In the genomic region with DNA sequence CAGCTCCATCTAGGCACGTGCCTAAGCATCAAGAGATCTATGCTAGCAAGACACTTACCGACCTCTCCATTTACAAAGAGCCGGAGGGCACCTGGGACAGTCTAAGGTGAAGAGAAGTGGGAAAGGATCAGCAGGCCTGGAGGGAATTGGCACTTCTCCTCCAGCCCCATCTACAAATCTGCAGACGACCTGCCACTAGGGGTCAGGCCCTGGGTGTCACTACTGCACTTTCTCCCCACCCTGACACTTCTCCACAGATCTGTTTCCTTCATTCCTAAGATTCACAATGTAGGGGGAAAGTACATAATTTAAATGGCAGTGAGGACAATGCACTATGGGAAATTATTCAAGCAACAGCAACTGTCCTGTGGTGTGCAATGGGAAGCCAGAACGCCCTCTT, we compare ENCODE assay signal across 1 cellular context.
TF ChIP-seq lines count a peak whose summit lies in the region.

No MANE protein-coding gene starts in this region.

TF ChIP-seq in HCT116, 20 proteins besides CTCF, POLR2A, EP300 and RAD21:
- TF ChIP-seq, protein P1, sequence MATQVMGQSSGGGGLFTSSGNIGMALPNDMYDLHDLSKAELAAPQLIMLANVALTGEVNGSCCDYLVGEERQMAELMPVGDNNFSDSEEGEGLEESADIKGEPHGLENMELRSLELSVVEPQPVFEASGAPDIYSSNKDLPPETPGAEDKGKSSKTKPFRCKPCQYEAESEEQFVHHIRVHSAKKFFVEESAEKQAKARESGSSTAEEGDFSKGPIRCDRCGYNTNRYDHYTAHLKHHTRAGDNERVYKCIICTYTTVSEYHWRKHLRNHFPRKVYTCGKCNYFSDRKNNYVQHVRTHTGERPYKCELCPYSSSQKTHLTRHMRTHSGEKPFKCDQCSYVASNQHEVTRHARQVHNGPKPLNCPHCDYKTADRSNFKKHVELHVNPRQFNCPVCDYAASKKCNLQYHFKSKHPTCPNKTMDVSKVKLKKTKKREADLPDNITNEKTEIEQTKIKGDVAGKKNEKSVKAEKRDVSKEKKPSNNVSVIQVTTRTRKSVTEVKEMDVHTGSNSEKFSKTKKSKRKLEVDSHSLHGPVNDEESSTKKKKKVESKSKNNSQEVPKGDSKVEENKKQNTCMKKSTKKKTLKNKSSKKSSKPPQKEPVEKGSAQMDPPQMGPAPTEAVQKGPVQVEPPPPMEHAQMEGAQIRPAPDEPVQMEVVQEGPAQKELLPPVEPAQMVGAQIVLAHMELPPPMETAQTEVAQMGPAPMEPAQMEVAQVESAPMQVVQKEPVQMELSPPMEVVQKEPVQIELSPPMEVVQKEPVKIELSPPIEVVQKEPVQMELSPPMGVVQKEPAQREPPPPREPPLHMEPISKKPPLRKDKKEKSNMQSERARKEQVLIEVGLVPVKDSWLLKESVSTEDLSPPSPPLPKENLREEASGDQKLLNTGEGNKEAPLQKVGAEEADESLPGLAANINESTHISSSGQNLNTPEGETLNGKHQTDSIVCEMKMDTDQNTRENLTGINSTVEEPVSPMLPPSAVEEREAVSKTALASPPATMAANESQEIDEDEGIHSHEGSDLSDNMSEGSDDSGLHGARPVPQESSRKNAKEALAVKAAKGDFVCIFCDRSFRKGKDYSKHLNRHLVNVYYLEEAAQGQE (IDR thresholded peaks at IDR 0.05; ENCODE audit: low read depth): no peak
- TF ChIP-seq, protein P2, sequence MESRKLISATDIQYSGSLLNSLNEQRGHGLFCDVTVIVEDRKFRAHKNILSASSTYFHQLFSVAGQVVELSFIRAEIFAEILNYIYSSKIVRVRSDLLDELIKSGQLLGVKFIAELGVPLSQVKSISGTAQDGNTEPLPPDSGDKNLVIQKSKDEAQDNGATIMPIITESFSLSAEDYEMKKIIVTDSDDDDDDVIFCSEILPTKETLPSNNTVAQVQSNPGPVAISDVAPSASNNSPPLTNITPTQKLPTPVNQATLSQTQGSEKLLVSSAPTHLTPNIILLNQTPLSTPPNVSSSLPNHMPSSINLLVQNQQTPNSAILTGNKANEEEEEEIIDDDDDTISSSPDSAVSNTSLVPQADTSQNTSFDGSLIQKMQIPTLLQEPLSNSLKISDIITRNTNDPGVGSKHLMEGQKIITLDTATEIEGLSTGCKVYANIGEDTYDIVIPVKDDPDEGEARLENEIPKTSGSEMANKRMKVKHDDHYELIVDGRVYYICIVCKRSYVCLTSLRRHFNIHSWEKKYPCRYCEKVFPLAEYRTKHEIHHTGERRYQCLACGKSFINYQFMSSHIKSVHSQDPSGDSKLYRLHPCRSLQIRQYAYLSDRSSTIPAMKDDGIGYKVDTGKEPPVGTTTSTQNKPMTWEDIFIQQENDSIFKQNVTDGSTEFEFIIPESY (IDR thresholded peaks at IDR 0.05; ENCODE audit: extremely low read depth, insufficient replicate concordance, low read length): no peak
- TF ChIP-seq ELF1 (IDR thresholded peaks at IDR 0.05; ENCODE audit: borderline replicate concordance, low read depth): no peak
TF ChIP-seq in HCT116: peak in this region for 0.
